Comparison of ENCODE assay signal across 25 cellular contexts in the genomic region with DNA sequence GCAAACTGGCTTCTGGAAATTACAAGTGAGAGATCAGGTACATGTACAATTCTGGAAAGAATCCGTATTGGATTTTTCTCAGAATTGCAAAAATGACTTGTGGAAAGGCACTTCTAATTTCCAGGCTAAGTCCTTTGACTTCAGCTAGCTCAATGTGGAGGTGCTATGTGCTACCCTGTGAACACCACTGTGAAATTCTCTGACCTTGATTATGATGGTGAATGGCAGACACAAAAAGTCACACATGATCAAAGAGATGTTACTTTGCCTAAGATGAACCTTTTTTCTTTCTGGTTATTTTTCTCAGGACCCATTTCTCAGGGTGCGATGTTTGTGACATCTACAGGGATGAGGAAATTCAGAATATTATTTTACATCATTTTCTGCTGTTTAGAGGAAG.
"Had no signal": no experiment of that assay in that cellular context is flagged by ENCODE, and none has a peak within 500 bp of the region (broad histone marks: within the 10 kb centered on the region; RNA-seq: fewer than 3 reads in every experiment).

No MANE protein-coding gene starts in this region.

- H3K4me3 ChIP-seq: esophagus squamous epithelium, gastroesophageal sphincter, lung, neural progenitor cell, ovary, stomach, thoracic aorta, transverse colon had no signal

- H3K4me1 ChIP-seq: esophagus squamous epithelium, gastroesophageal sphincter, neural progenitor cell, stomach, transverse colon had no signal

- H3K27ac Mint-ChIP-seq: dendritic cell treated with granulocyte-macrophage colony-stimulating factor and Interleukin-4, amounts not matched to agents 40 ng/mL and 50 ng/mL, for 4 days; effector memory CD8-positive, alpha-beta T cell; immature natural killer cell; natural killer cell treated with Interleukin-12 subunit alpha and Interleukin-12 subunit beta and Interleukin-15 and Interleukin-18, amount 100 ng/mL, for 72 hours; neural progenitor cell had no signal

- H2AFZ ChIP-seq: neural progenitor cell had no signal

- H3K27ac ChIP-seq: esophagus squamous epithelium, gastroesophageal sphincter, neural progenitor cell, ovary, stomach, thoracic aorta, transverse colon had no signal

- H3K27me3 ChIP-seq: esophagus squamous epithelium, gastroesophageal sphincter, neural progenitor cell, ovary, stomach, transverse colon had no signal

- H3K9me3 ChIP-seq: esophagus squamous epithelium, gastroesophageal sphincter, ovary, stomach, thoracic aorta, transverse colon had no signal

- H3K4me2 ChIP-seq: neural progenitor cell had no signal

- DNase-seq: effector memory CD8-positive, alpha-beta T cell; esophagus squamous epithelium; foreskin fibroblast; glutamatergic neuron; immature natural killer cell; kidney; left cardiac atrium; left ventricle myocardium superior; mesenchymal stem cell; midbrain; nucleus accumbens; ovary; right cardiac atrium; small intestine; stimulated activated CD4-positive, alpha-beta T cell treated with anti-CD3 and anti-CD28 coated beads, Interleukin-12 subunit alpha, Interleukin-12 subunit beta, amount 100 ng/mL, for 4 hours; stimulated activated naive CD4-positive, alpha-beta T cell; stomach; substantia nigra; transverse colon had no signal

- H3K9ac ChIP-seq: neural progenitor cell had no signal

- H3K36me3 ChIP-seq: esophagus squamous epithelium, gastroesophageal sphincter, neural progenitor cell, ovary, stomach, thoracic aorta, transverse colon had no signal

- ATAC-seq: effector memory CD8-positive, alpha-beta T cell; gastroesophageal sphincter; left cardiac atrium; left ventricle myocardium superior; natural killer cell treated with Interleukin-12 subunit alpha and Interleukin-12 subunit beta and Interleukin-15 and Interleukin-18, amount 100 ng/mL, for 72 hours; right cardiac atrium had no signal

- H3K36me3 Mint-ChIP-seq: immature natural killer cell, neural progenitor cell had no signal

- H3K9me3 Mint-ChIP-seq: neural progenitor cell had no signal
